Comparison of ENCODE assay signal across 14 cellular contexts in the genomic region with DNA sequence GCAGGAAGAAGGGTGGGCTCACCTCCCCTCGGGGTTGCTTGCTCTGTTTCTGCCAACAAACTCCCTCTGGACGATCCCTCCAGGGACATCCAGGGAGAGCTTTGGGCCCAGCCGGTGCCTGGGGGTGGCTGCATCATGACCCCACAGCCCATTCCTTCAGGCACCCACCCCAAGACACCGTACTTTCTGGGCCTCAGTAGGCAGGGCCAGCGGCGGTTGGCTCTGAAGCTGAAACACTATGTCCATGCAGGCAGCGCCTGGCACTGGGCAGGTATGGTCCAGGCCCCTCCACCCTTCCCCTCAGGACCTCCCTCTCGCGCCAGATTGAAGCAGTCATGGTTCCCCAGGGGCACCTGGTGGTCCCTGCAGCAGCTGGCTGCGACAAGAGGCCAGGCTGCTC. TPM values are rescaled to one million over a fixed set of nuclear protein-coding genes. Genes with fewer than 3 reads are reported as not detected.
"Had no signal": no experiment of that assay in that cellular context is flagged by ENCODE, and none has a peak within 500 bp of the region (broad histone marks: within the 10 kb centered on the region; RNA-seq: fewer than 3 reads in every experiment).

No MANE protein-coding gene starts in this region.

- H3K9me3 ChIP-seq: ascending aorta, heart left ventricle, mucosa of descending colon, spleen, testis, upper lobe of right lung had no signal

- ATAC-seq: heart left ventricle, mucosa of descending colon, sciatic nerve, upper lobe of right lung had no signal

- DNase-seq: activated CD4-positive, alpha-beta T cell treated with anti-CD3 and anti-CD28 coated beads, Interleukin-2, amount 50 U/mL, for 4 hours; foreskin melanocyte; mucosa of descending colon; spleen; stimulated activated CD4-positive, alpha-beta T cell treated with anti-CD3 and anti-CD28 coated beads, Interleukin-1b, Interleukin-23, amount 100 ng/mL, for 48 hours; stimulated activated naive CD4-positive, alpha-beta T cell treated with Interleukin-2 at 50 U/mL for 16 hours; testis; upper lobe of right lung had no signal

- H3K36me3 ChIP-seq: ascending aorta, upper lobe of right lung had no signal

- H3K27ac ChIP-seq: ascending aorta, heart left ventricle, testis, upper lobe of right lung had no signal

- H3K4me3 ChIP-seq: ascending aorta, heart left ventricle, mucosa of descending colon, spleen, testis, upper lobe of right lung had no signal

- H3K27me3 ChIP-seq: ascending aorta, heart left ventricle, spleen, testis, upper lobe of right lung had no signal

- H3K4me3 Mint-ChIP-seq: activated T-helper 1 cell treated with anti-CD3 and anti-CD28 coated beads, Interleukin-12 subunit alpha, Interleukin-12 subunit beta, Interleukin-2, Interleukin-4 antibody, amounts not matched to agents 30 ng/mL and 10 ng/mL and 1 ng/mL, durations not matched to agents 14 hours and 24 hours and 36 hours; natural killer cell treated with Interleukin-12 subunit alpha and Interleukin-12 subunit beta and Interleukin-15 and Interleukin-18, amount 100 ng/mL, for 72 hours had no signal

- H3K27ac Mint-ChIP-seq: natural killer cell treated with Interleukin-12 subunit alpha and Interleukin-12 subunit beta and Interleukin-15 and Interleukin-18, amount 100 ng/mL, for 72 hours had no signal

- H3K4me1 ChIP-seq: ascending aorta, testis, upper lobe of right lung had no signal

- H3K9me3 Mint-ChIP-seq: activated T-helper 1 cell treated with anti-CD3 and anti-CD28 coated beads, Interleukin-12 subunit alpha, Interleukin-12 subunit beta, Interleukin-2, Interleukin-4 antibody, amounts not matched to agents 30 ng/mL and 10 ng/mL and 1 ng/mL, durations not matched to agents 14 hours and 24 hours and 36 hours; natural killer cell treated with Interleukin-12 subunit alpha and Interleukin-12 subunit beta and Interleukin-15 and Interleukin-18, amount 100 ng/mL, for 72 hours had no signal

- H3K36me3 Mint-ChIP-seq: natural killer cell treated with Interleukin-12 subunit alpha and Interleukin-12 subunit beta and Interleukin-15 and Interleukin-18, amount 100 ng/mL, for 72 hours had no signal

RNA-seq across cellular contexts. Expression of a gene that starts 18.5 kb away (rescaled TPM):
- total RNA-seq: ascending aorta, osteocyte had no signal
